ENCODE assay signal across 10 cellular contexts in the genomic region with DNA sequence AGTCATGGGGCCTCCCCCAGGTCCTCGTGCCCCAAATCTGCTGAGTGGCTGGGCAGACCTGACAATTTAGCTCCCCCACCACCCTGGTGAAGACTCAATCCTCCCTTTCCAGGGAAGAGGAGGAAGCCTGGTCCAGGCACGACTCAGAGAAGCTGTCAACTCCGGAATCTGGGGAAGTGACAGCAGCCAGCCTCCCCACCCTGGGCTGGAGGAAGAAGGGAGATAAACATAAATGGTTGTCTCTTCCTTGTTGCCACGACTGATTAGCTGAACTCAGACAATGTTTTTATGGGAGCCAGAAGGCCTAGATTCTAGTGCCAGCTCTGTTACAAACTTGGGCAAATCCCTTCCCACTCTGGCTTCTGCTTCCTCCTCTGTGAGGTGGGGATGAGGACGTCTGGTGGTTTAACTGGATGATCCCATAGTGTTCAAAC. TPM values are rescaled to one million over a fixed set of nuclear protein-coding genes. Genes with fewer than 3 reads are reported as not detected.
DNase-seq lines count a peak whose midpoint lies in the region; ATAC-seq, FAIRE-seq and TF ChIP-seq lines count a peak whose summit lies in the region.
"Had no signal": no experiment of that assay in that cellular context is flagged by ENCODE, and none has a peak within 500 bp of the region (broad histone marks: within the 10 kb centered on the region; RNA-seq: fewer than 3 reads in every experiment).

No MANE protein-coding gene starts in this region.

- no peaks in the 10 kb centered on the region for H3K27me3 Mint-ChIP-seq in activated T-cell treated with anti-CD3 and anti-CD28 coated beads, Interleukin-2, amount 50 U/mL, for 72 hours (ENCODE audit: low read depth)
- H3K27me3 Mint-ChIP-seq in activated T-cell treated with anti-CD3 and anti-CD28 coated beads, Interleukin-2, amount 50 U/mL, for 4 hours (ENCODE audit: low read depth) = no peaks in the 10 kb centered on the region
- H3K27me3 Mint-ChIP-seq in naive thymus-derived CD4-positive, alpha-beta T cell = no peaks in the 10 kb centered on the region
- no peaks in the 10 kb centered on the region for H3K27me3 Mint-ChIP-seq in type B pancreatic cell

- CTCF ChIA-PET in naive thymus-derived CD4-positive, alpha-beta T cell (lab: Charles Lee) = interaction anchor here (1.0 to 1.3 kb wide), 2 partner anchors 15 to 58 kb away, joined by 4 read pairs; a partner anchor contains a TSS
- CTCF ChIA-PET in RWPE1 (lab: Yijun Ruan, JAX) = interaction anchor here (0.9 kb wide), 1 partner anchor 21 kb away, joined by 3 read pairs; no protein-coding TSS in a partner anchor

- peak overlapping the region; percentile 86 for H3K27ac Mint-ChIP-seq in activated T-cell treated with anti-CD3 and anti-CD28 coated beads, Interleukin-2, amount 50 U/mL, for 72 hours
- H3K27ac Mint-ChIP-seq in naive thymus-derived CD4-positive, alpha-beta T cell = peak overlapping the region; percentile 81 to 94 (median 88)
- no peak overlapping the region for H3K27ac Mint-ChIP-seq in type B pancreatic cell

- peak overlapping the region; percentile 37 to 49 for H3K4me3 Mint-ChIP-seq in activated T-cell treated with anti-CD3 and anti-CD28 coated beads, Interleukin-2, amount 50 U/mL, for 72 hours
- H3K4me3 Mint-ChIP-seq in activated T-cell treated with anti-CD3 and anti-CD28 coated beads, Interleukin-2, amount 50 U/mL, for 4 hours = no peak overlapping the region
- H3K4me3 Mint-ChIP-seq in naive thymus-derived CD4-positive, alpha-beta T cell = peak overlapping the region in 7 of 10 donors; percentile 10 to 80 (median 51)
- H3K4me3 Mint-ChIP-seq in type B pancreatic cell = no peak overlapping the region

- no peak for DNase-seq in activated T-cell treated with anti-CD3 and anti-CD28 coated beads, Interleukin-2, amount 50 U/mL, for 72 hours
- DNase-seq in activated T-cell treated with anti-CD3 and anti-CD28 coated beads, Interleukin-2, amount 50 U/mL, for 4 hours = no peak
- DNase-seq in coronary artery (ENCODE audit: low spot score) (no peak), type B pancreatic cell (ENCODE audit: extremely low spot score, unreplicated experiment) (peak; percentile 62), RWPE1 (ENCODE audit: low spot score) (no peak), HTR-8/SVneo (ENCODE audit: insufficient read length, low spot score) (no peak)
- no peak for DNase-seq in naive thymus-derived CD4-positive, alpha-beta T cell
- DNase-seq: NCI-H1105, SHP77 treated with DMSO at 0.1 percent for 48 hours had no signal

- peaks cover 75% of the 10 kb centered on the region for H3K4me1 Mint-ChIP-seq in activated T-cell treated with anti-CD3 and anti-CD28 coated beads, Interleukin-2, amount 50 U/mL, for 72 hours (ENCODE audit: low read depth)
- H3K4me1 Mint-ChIP-seq in activated T-cell treated with anti-CD3 and anti-CD28 coated beads, Interleukin-2, amount 50 U/mL, for 4 hours (ENCODE audit: low read depth) = peaks cover 63% of the 10 kb centered on the region
- H3K4me1 Mint-ChIP-seq in naive thymus-derived CD4-positive, alpha-beta T cell = peaks cover 48 to 81% (median 71%) of the 10 kb centered on the region in 7 donors
- H3K4me1 Mint-ChIP-seq in type B pancreatic cell (ENCODE audit: unreplicated experiment) = no peaks in the 10 kb centered on the region

- H3K4me1 ChIP-seq in naive thymus-derived CD4-positive, alpha-beta T cell (ENCODE audit: control insufficient read depth in 2 of 2, insufficient read depth in 2 of 2, low read length in 2 of 2) = peaks cover 42 to 57% of the 10 kb centered on the region in 2 donors

- H3K4me3 ChIP-seq in coronary artery = no peak overlapping the region
- H3K4me3 ChIP-seq in naive thymus-derived CD4-positive, alpha-beta T cell (ENCODE audit: low read length) = no peak overlapping the region

- H3K9me3 Mint-ChIP-seq in activated T-cell treated with anti-CD3 and anti-CD28 coated beads, Interleukin-2, amount 50 U/mL, for 72 hours = no peaks in the 10 kb centered on the region
- H3K9me3 Mint-ChIP-seq in activated T-cell treated with anti-CD3 and anti-CD28 coated beads, Interleukin-2, amount 50 U/mL, for 4 hours = no peaks in the 10 kb centered on the region
- peaks cover 0 to 2% (median 0%) of the 10 kb centered on the region in 11 donors for H3K9me3 Mint-ChIP-seq in naive thymus-derived CD4-positive, alpha-beta T cell
- no peaks in the 10 kb centered on the region for H3K9me3 Mint-ChIP-seq in type B pancreatic cell

- peaks cover 0 to 9% (median 0%) of the 10 kb centered on the region in 3 experiments for H3K36me3 ChIP-seq in naive thymus-derived CD4-positive, alpha-beta T cell (ENCODE audit: control insufficient read depth in 2 of 3, insufficient read depth in 3 of 3, low read length in 3 of 3)

- POLR2A ChIA-PET in naive thymus-derived CD4-positive, alpha-beta T cell (lab: Charles Lee) = interaction anchor here (0.6 to 1.7 kb wide), 6 partner anchors 10 to 41 kb away, joined by 3 to 10 read pairs (median 4); a partner anchor contains a TSS
- POLR2A ChIA-PET in RWPE1 (lab: Yijun Ruan, JAX; ENCODE audit: low non-redundant PET) = no interaction called here

- H3K9me3 ChIP-seq in naive thymus-derived CD4-positive, alpha-beta T cell (ENCODE audit: control insufficient read depth in 2 of 3, low read length in 3 of 3) = no peaks in the 10 kb centered on the region

- H3K27ac ChIP-seq in coronary artery (peak overlapping the region; percentile 47 to 68), RWPE1 (no peak overlapping the region)
- peak overlapping the region; percentile 50 for H3K27ac ChIP-seq in naive thymus-derived CD4-positive, alpha-beta T cell (ENCODE audit: low read depth, low read length)

- no peak for FAIRE-seq in HTR-8/SVneo (lab: Jason Lieb, UNC)

- no peak for ATAC-seq in activated T-cell treated with anti-CD3 and anti-CD28 coated beads, Interleukin-2, amount 50 U/mL, for 72 hours (replicated peaks in 1 of 2)
- ATAC-seq in activated T-cell treated with anti-CD3 and anti-CD28 coated beads, Interleukin-2, amount 50 U/mL, for 4 hours = no peak
- no peak for ATAC-seq in naive thymus-derived CD4-positive, alpha-beta T cell
- no peak for ATAC-seq in HG03135 (IDR thresholded peaks at IDR 0.05; ENCODE audit: unreplicated experiment)

- peaks cover 0 to 4% of the 10 kb centered on the region in 2 donors for H3K36me3 Mint-ChIP-seq in activated T-cell treated with anti-CD3 and anti-CD28 coated beads, Interleukin-2, amount 50 U/mL, for 72 hours (ENCODE audit: insufficient read depth in 2 of 2)
- peaks cover 8% of the 10 kb centered on the region for H3K36me3 Mint-ChIP-seq in activated T-cell treated with anti-CD3 and anti-CD28 coated beads, Interleukin-2, amount 50 U/mL, for 4 hours (ENCODE audit: insufficient read depth)
- H3K36me3 Mint-ChIP-seq in naive thymus-derived CD4-positive, alpha-beta T cell = peaks cover 0 to 23% (median 10%) of the 10 kb centered on the region in 5 donors
- peaks cover 3% of the 10 kb centered on the region for H3K36me3 Mint-ChIP-seq in type B pancreatic cell

- no peak for TF ChIP-seq CTCF in coronary artery (IDR thresholded peaks at IDR 0.05)
- no peak for TF ChIP-seq CTCF in type B pancreatic cell (conservative IDR thresholded peaks at IDR 0.05)
- no peak for TF ChIP-seq CTCF in RWPE1 (conservative IDR thresholded peaks at IDR 0.05; ENCODE audit: low read depth)

- intact Hi-C loops in naive thymus-derived CD4-positive, alpha-beta T cell (cut with micrococcal nuclease) = no loop called here

- no peaks in the 10 kb centered on the region for H3K27me3 ChIP-seq in naive thymus-derived CD4-positive, alpha-beta T cell (ENCODE audit: control insufficient read depth in 2 of 2, insufficient read depth in 2 of 2, low read length in 2 of 2)

RNA-seq across cellular contexts. Expression of a gene that starts 15.4 kb away (rescaled TPM):
- total RNA-seq in activated T-cell treated with anti-CD3 and anti-CD28 coated beads, Interleukin-2, amount 50 U/mL, for 72 hours = 10 to 100 TPM; 44.8 to 53.1 TPM
- 10 to 100 TPM; 20.0 to 23.0 (median 21.2) TPM for total RNA-seq in activated T-cell treated with anti-CD3 and anti-CD28 coated beads, Interleukin-2, amount 50 U/mL, for 4 hours
- 100 to 1,000 TPM in 1 of 5 experiments, 10 to 100 TPM in 4; 63.6 to 104 (median 94.1) TPM for total RNA-seq in naive thymus-derived CD4-positive, alpha-beta T cell
- polyA plus RNA-seq in naive thymus-derived CD4-positive, alpha-beta T cell = 100 to 1,000 TPM in 1 of 2 donors, 10 to 100 TPM in 1; 70.4 to 112 TPM
- 11.2 and 24.3 TPM in 2 replicates for total RNA-seq in type B pancreatic cell (ENCODE audit: low replicate concordance)

RNA-seq across cellular contexts. Expression of a gene that starts 44.5 kb away (rescaled TPM):
- total RNA-seq in activated T-cell treated with anti-CD3 and anti-CD28 coated beads, Interleukin-2, amount 50 U/mL, for 72 hours = 10 to 100 TPM; 19.4 to 28.2 TPM
- 1 to 10 TPM; 8.1 to 9.9 (median 9.0) TPM for total RNA-seq in activated T-cell treated with anti-CD3 and anti-CD28 coated beads, Interleukin-2, amount 50 U/mL, for 4 hours
- 10 to 100 TPM; 11.1 to 45.6 (median 16.9) TPM for total RNA-seq in naive thymus-derived CD4-positive, alpha-beta T cell
- 1 to 10 TPM; 5.0 to 5.4 TPM for polyA plus RNA-seq in naive thymus-derived CD4-positive, alpha-beta T cell
- total RNA-seq in type B pancreatic cell (ENCODE audit: low replicate concordance) = 38.1 and 51.3 TPM in 2 replicates

RNA-seq across cellular contexts. Expression of a gene that starts 50.9 kb away (rescaled TPM):
- total RNA-seq in activated T-cell treated with anti-CD3 and anti-CD28 coated beads, Interleukin-2, amount 50 U/mL, for 72 hours = 100 to 1,000 TPM; 127 to 171 TPM
- total RNA-seq in activated T-cell treated with anti-CD3 and anti-CD28 coated beads, Interleukin-2, amount 50 U/mL, for 4 hours = 100 to 1,000 TPM; 102 to 156 (median 128) TPM
- 100 to 1,000 TPM; 212 to 512 (median 272) TPM for total RNA-seq in naive thymus-derived CD4-positive, alpha-beta T cell
- polyA plus RNA-seq in naive thymus-derived CD4-positive, alpha-beta T cell = 100 to 1,000 TPM; 272 to 295 TPM
- total RNA-seq in type B pancreatic cell (ENCODE audit: low replicate concordance) = 42.8 and 200 TPM in 2 replicates

Comparison
In these comparisons a context has a peak if more than half of its experiments do, and no peak if none do; other contexts are left out.
1. H3K4me3 Mint-ChIP-seq: peak in activated T-cell treated with anti-CD3 and anti-CD28 coated beads, Interleukin-2, amount 50 U/mL, for 72 hours (2 of 2) and naive thymus-derived CD4-positive, alpha-beta T cell (7 of 10); none in activated T-cell treated with anti-CD3 and anti-CD28 coated beads, Interleukin-2, amount 50 U/mL, for 4 hours (single experiment) and type B pancreatic cell (single experiment).